1 cellular context compared by ENCODE assay signal in the genomic region with DNA sequence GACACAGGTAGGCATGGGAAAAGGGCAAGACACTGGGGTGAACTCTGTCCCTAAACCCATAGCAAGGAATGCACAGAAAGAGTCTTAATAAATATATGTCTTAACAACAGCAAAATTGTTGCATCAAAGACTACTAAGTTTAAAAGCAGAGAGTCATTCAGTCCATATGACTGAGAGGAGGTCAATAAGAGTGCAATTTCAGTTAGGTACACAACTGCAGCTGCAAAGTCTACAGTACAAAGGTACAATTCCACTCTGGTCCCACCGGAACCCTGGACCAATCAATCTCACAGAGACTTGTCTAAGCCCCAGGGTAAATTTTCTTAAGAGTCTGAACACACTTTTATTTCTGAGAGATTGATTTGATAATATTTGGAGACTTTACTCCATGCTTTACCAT.
TF ChIP-seq lines count a peak whose summit lies in the region.

No MANE protein-coding gene starts in this region.

TF ChIP-seq in HepG2, 621 proteins besides CTCF, POLR2A, EP300 and RAD21 (continued from another document and continues in another):
- no peak for TF ChIP-seq ZNF605 (CRISPR knock-in tag; IDR thresholded peaks at IDR 0.05)
- peak; percentile 86 for TF ChIP-seq BCL6 (CRISPR knock-in tag; IDR thresholded peaks at IDR 0.05)
- no peak for TF ChIP-seq SP1 (IDR thresholded peaks at IDR 0.05)
- TF ChIP-seq SP1 (CRISPR knock-in tag; IDR thresholded peaks at IDR 0.05): no peak
- TF ChIP-seq, protein P1, sequence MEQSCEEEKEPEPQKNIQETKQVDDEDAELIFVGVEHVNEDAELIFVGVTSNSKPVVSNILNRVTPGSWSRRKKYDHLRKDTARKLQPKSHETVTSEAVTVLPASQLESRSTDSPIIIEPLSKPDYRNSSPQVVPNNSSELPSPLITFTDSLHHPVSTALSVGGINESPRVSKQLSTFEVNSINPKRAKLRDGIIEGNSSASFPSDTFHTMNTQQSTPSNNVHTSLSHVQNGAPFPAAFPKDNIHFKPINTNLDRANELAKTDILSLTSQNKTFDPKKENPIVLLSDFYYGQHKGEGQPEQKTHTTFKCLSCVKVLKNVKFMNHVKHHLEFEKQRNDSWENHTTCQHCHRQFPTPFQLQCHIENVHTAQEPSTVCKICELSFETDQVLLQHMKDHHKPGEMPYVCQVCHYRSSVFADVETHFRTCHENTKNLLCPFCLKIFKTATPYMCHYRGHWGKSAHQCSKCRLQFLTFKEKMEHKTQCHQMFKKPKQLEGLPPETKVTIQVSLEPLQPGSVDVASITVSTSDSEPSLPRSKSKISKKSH (CRISPR knock-in tag; IDR thresholded peaks at IDR 0.05; ENCODE audit: borderline replicate concordance): no peak
- TF ChIP-seq, protein P2, sequence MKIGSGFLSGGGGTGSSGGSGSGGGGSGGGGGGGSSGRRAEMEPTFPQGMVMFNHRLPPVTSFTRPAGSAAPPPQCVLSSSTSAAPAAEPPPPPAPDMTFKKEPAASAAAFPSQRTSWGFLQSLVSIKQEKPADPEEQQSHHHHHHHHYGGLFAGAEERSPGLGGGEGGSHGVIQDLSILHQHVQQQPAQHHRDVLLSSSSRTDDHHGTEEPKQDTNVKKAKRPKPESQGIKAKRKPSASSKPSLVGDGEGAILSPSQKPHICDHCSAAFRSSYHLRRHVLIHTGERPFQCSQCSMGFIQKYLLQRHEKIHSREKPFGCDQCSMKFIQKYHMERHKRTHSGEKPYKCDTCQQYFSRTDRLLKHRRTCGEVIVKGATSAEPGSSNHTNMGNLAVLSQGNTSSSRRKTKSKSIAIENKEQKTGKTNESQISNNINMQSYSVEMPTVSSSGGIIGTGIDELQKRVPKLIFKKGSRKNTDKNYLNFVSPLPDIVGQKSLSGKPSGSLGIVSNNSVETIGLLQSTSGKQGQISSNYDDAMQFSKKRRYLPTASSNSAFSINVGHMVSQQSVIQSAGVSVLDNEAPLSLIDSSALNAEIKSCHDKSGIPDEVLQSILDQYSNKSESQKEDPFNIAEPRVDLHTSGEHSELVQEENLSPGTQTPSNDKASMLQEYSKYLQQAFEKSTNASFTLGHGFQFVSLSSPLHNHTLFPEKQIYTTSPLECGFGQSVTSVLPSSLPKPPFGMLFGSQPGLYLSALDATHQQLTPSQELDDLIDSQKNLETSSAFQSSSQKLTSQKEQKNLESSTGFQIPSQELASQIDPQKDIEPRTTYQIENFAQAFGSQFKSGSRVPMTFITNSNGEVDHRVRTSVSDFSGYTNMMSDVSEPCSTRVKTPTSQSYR (CRISPR knock-in tag; IDR thresholded peaks at IDR 0.05; ENCODE audit: borderline replicate concordance): no peak
- TF ChIP-seq, protein P3, sequence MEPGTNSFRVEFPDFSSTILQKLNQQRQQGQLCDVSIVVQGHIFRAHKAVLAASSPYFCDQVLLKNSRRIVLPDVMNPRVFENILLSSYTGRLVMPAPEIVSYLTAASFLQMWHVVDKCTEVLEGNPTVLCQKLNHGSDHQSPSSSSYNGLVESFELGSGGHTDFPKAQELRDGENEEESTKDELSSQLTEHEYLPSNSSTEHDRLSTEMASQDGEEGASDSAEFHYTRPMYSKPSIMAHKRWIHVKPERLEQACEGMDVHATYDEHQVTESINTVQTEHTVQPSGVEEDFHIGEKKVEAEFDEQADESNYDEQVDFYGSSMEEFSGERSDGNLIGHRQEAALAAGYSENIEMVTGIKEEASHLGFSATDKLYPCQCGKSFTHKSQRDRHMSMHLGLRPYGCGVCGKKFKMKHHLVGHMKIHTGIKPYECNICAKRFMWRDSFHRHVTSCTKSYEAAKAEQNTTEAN (CRISPR knock-in tag; conservative IDR thresholded peaks at IDR 0.05): peak; percentile 71; the same call in 1 of the 2 replicates
- TF ChIP-seq ZC3H4 (CRISPR knock-in tag; IDR thresholded peaks at IDR 0.05; ENCODE audit: borderline replicate concordance): no peak
- TF ChIP-seq, protein P4, sequence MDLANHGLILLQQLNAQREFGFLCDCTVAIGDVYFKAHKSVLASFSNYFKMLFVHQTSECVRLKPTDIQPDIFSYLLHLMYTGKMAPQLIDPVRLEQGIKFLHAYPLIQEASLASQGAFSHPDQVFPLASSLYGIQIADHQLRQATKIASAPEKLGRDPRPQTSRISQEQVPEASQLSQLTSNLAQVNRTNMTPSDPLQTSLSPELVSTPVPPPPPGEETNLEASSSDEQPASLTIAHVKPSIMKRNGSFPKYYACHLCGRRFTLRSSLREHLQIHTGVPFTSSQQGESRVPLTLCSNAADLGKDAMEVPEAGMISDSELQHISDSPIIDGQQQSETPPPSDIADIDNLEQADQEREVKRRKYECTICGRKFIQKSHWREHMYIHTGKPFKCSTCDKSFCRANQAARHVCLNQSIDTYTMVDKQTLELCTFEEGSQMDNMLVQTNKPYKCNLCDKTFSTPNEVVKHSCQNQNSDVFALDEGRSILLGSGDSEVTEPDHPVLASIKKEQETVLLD (CRISPR knock-in tag; IDR thresholded peaks at IDR 0.05; ENCODE audit: low read depth): no peak
- peak; percentile 96 for TF ChIP-seq GATAD2A (CRISPR knock-in tag; IDR thresholded peaks at IDR 0.05)
- peak; percentile 39; the same call in 1 of the 2 replicates for TF ChIP-seq KMT2B (CRISPR knock-in tag; IDR thresholded peaks at IDR 0.05)
- TF ChIP-seq YEATS4 (CRISPR knock-in tag; IDR thresholded peaks at IDR 0.05; ENCODE audit: borderline replicate concordance): no peak; the same call in 1 of the 2 replicates
- no peak for TF ChIP-seq ZNF546 (CRISPR knock-in tag; conservative IDR thresholded peaks at IDR 0.05)
- TF ChIP-seq GATA4 (IDR thresholded peaks at IDR 0.05; ENCODE audit: borderline replicate concordance, low read depth): peak; percentile 78
- TF ChIP-seq ZNF792 (CRISPR knock-in tag; IDR thresholded peaks at IDR 0.05): peak; percentile 19; the same call in 1 of the 2 replicates
- TF ChIP-seq, protein P5, sequence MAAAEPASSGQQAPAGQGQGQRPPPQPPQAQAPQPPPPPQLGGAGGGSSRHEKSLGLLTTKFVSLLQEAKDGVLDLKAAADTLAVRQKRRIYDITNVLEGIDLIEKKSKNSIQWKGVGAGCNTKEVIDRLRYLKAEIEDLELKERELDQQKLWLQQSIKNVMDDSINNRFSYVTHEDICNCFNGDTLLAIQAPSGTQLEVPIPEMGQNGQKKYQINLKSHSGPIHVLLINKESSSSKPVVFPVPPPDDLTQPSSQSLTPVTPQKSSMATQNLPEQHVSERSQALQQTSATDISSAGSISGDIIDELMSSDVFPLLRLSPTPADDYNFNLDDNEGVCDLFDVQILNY (CRISPR knock-in tag; conservative IDR thresholded peaks at IDR 0.05): no peak
- no peak for TF ChIP-seq ZNF746 (CRISPR knock-in tag; IDR thresholded peaks at IDR 0.05)
- peak; percentile 69; the same call in 1 of the 2 replicates for TF ChIP-seq DPF2 (CRISPR knock-in tag; IDR thresholded peaks at IDR 0.05; ENCODE audit: borderline replicate concordance, low read depth)
- TF ChIP-seq, protein P6, sequence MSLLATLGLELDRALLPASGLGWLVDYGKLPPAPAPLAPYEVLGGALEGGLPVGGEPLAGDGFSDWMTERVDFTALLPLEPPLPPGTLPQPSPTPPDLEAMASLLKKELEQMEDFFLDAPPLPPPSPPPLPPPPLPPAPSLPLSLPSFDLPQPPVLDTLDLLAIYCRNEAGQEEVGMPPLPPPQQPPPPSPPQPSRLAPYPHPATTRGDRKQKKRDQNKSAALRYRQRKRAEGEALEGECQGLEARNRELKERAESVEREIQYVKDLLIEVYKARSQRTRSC (CRISPR knock-in tag; IDR thresholded peaks at IDR 0.05; ENCODE audit: low read depth): no peak
- TF ChIP-seq, protein P7, sequence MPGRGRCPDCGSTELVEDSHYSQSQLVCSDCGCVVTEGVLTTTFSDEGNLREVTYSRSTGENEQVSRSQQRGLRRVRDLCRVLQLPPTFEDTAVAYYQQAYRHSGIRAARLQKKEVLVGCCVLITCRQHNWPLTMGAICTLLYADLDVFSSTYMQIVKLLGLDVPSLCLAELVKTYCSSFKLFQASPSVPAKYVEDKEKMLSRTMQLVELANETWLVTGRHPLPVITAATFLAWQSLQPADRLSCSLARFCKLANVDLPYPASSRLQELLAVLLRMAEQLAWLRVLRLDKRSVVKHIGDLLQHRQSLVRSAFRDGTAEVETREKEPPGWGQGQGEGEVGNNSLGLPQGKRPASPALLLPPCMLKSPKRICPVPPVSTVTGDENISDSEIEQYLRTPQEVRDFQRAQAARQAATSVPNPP (CRISPR knock-in tag; IDR thresholded peaks at IDR 0.05): no peak
- no peak; the same call in 1 of the 2 replicates for TF ChIP-seq NR2C2 (CRISPR knock-in tag; IDR thresholded peaks at IDR 0.05; ENCODE audit: borderline replicate concordance)
- no peak for TF ChIP-seq RAD51 (IDR thresholded peaks at IDR 0.05; ENCODE audit: borderline replicate concordance)
- TF ChIP-seq MZF1 (CRISPR knock-in tag; IDR thresholded peaks at IDR 0.05; ENCODE audit: borderline replicate concordance): no peak
- TF ChIP-seq CBFB (CRISPR knock-in tag; IDR thresholded peaks at IDR 0.05): 0 out of 2 replicates have a peak, but pooled peaks have one; percentile 36
- no peak for TF ChIP-seq RFX5 (IDR thresholded peaks at IDR 0.05; ENCODE audit: low read depth, low read length)
- peak; percentile 75 for TF ChIP-seq GFI1 (CRISPR knock-in tag; IDR thresholded peaks at IDR 0.05; ENCODE audit: borderline replicate concordance)
- TF ChIP-seq, protein P8, sequence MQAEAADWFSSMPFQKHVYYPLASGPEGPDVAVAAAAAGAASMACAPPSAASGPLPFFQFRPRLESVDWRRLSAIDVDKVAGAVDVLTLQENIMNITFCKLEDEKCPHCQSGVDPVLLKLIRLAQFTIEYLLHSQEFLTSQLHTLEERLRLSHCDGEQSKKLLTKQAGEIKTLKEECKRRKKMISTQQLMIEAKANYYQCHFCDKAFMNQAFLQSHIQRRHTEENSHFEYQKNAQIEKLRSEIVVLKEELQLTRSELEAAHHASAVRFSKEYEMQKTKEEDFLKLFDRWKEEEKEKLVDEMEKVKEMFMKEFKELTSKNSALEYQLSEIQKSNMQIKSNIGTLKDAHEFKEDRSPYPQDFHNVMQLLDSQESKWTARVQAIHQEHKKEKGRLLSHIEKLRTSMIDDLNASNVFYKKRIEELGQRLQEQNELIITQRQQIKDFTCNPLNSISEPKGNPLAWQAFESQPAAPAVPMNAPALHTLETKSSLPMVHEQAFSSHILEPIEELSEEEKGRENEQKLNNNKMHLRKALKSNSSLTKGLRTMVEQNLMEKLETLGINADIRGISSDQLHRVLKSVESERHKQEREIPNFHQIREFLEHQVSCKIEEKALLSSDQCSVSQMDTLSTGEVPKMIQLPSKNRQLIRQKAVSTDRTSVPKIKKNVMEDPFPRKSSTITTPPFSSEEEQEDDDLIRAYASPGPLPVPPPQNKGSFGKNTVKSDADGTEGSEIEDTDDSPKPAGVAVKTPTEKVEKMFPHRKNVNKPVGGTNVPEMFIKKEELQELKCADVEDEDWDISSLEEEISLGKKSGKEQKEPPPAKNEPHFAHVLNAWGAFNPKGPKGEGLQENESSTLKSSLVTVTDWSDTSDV (CRISPR knock-in tag; IDR thresholded peaks at IDR 0.05): no peak
- TF ChIP-seq, protein P9, sequence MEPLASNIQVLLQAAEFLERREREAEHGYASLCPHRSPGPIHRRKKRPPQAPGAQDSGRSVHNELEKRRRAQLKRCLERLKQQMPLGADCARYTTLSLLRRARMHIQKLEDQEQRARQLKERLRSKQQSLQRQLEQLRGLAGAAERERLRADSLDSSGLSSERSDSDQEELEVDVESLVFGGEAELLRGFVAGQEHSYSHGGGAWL (CRISPR knock-in tag; IDR thresholded peaks at IDR 0.05): no peak
- no peak for TF ChIP-seq TCF12 (IDR thresholded peaks at IDR 0.05)
- TF ChIP-seq TCF12 (CRISPR knock-in tag; IDR thresholded peaks at IDR 0.05): peak; percentile 52; the same call in 1 of the 2 replicates
- no peak for TF ChIP-seq RARG (CRISPR knock-in tag; IDR thresholded peaks at IDR 0.05; ENCODE audit: low read depth)
- TF ChIP-seq TAF15 (IDR thresholded peaks at IDR 0.05; ENCODE audit: low read depth, low read length, poor library complexity, severe bottlenecking): no peak
- TF ChIP-seq, protein P10, sequence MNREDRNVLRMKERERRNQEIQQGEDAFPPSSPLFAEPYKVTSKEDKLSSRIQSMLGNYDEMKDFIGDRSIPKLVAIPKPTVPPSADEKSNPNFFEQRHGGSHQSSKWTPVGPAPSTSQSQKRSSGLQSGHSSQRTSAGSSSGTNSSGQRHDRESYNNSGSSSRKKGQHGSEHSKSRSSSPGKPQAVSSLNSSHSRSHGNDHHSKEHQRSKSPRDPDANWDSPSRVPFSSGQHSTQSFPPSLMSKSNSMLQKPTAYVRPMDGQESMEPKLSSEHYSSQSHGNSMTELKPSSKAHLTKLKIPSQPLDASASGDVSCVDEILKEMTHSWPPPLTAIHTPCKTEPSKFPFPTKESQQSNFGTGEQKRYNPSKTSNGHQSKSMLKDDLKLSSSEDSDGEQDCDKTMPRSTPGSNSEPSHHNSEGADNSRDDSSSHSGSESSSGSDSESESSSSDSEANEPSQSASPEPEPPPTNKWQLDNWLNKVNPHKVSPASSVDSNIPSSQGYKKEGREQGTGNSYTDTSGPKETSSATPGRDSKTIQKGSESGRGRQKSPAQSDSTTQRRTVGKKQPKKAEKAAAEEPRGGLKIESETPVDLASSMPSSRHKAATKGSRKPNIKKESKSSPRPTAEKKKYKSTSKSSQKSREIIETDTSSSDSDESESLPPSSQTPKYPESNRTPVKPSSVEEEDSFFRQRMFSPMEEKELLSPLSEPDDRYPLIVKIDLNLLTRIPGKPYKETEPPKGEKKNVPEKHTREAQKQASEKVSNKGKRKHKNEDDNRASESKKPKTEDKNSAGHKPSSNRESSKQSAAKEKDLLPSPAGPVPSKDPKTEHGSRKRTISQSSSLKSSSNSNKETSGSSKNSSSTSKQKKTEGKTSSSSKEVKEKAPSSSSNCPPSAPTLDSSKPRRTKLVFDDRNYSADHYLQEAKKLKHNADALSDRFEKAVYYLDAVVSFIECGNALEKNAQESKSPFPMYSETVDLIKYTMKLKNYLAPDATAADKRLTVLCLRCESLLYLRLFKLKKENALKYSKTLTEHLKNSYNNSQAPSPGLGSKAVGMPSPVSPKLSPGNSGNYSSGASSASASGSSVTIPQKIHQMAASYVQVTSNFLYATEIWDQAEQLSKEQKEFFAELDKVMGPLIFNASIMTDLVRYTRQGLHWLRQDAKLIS (CRISPR knock-in tag; IDR thresholded peaks at IDR 0.05): 0 out of 2 replicates have a peak, but pooled peaks have one; percentile 56
- TF ChIP-seq SMARCE1 (IDR thresholded peaks at IDR 0.05; ENCODE audit: borderline replicate concordance): 0 out of 2 replicates have a peak, but pooled peaks have one; percentile 58
- TF ChIP-seq, protein P11, sequence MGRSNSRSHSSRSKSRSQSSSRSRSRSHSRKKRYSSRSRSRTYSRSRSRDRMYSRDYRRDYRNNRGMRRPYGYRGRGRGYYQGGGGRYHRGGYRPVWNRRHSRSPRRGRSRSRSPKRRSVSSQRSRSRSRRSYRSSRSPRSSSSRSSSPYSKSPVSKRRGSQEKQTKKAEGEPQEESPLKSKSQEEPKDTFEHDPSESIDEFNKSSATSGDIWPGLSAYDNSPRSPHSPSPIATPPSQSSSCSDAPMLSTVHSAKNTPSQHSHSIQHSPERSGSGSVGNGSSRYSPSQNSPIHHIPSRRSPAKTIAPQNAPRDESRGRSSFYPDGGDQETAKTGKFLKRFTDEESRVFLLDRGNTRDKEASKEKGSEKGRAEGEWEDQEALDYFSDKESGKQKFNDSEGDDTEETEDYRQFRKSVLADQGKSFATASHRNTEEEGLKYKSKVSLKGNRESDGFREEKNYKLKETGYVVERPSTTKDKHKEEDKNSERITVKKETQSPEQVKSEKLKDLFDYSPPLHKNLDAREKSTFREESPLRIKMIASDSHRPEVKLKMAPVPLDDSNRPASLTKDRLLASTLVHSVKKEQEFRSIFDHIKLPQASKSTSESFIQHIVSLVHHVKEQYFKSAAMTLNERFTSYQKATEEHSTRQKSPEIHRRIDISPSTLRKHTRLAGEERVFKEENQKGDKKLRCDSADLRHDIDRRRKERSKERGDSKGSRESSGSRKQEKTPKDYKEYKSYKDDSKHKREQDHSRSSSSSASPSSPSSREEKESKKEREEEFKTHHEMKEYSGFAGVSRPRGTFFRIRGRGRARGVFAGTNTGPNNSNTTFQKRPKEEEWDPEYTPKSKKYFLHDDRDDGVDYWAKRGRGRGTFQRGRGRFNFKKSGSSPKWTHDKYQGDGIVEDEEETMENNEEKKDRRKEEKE (IDR thresholded peaks at IDR 0.05): no peak
- no peak for TF ChIP-seq ZNF460 (CRISPR knock-in tag; IDR thresholded peaks at IDR 0.05; ENCODE audit: borderline replicate concordance)
- TF ChIP-seq MED8 (CRISPR knock-in tag; IDR thresholded peaks at IDR 0.05; ENCODE audit: insufficient replicate concordance): peak; percentile 80
